In the genomic region with DNA sequence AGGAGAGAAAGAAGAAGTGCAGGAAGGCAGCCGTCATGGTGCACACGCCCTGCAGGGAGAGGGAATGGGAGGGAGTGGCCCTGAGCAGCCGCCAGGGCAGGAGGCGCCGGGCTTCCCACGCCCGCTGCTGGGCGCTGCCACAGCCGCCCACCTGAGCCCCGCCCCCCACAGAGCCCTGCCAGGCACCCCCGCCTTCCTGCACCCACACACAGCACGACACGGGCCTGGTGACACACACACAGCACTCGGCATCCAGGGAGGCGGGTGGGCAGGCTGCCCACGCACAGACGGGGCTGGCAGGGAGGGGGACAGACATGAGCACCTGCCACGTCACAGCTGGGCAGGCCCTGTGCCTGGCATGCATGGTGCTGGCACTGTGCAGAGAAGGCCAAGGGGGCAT, we compare ENCODE assay signal across 11 cellular contexts. TPM values are rescaled to one million over a fixed set of nuclear protein-coding genes. Genes with fewer than 3 reads are reported as not detected.
DNase-seq lines count a peak whose midpoint lies in the region; ATAC-seq lines count a peak whose summit lies in the region.
"Had no signal": no experiment of that assay in that cellular context is flagged by ENCODE, and none has a peak within 500 bp of the region (broad histone marks: within the 10 kb centered on the region; RNA-seq: fewer than 3 reads in every experiment).

No MANE protein-coding gene starts in this region.

- no peak for ATAC-seq in HG03039 (IDR thresholded peaks at IDR 0.05; ENCODE audit: unreplicated experiment)

- H3K79me1 ChIP-seq in neuronal stem cell (ENCODE audit: low read depth, low read length), result peaks cover 5% of the 10 kb centered on the region

- no peak overlapping the region for H2BK15ac ChIP-seq in neuronal stem cell (ENCODE audit: low read length)

- no peak overlapping the region for H2AFZ ChIP-seq in neuronal stem cell (ENCODE audit: low read length)

- no peak overlapping the region for H3K4me3 ChIP-seq in neuronal stem cell (ENCODE audit: low read length in 2 of 2)
- H3K4me3 ChIP-seq: esophagus squamous epithelium had no signal

- no peaks in the 10 kb centered on the region for H3K4me1 ChIP-seq in neuronal stem cell (ENCODE audit: control insufficient read depth in 2 of 2, insufficient read depth in 1 of 2, low read depth in 1 of 2, low read length in 2 of 2)

- WGBS in neuronal stem cell (ENCODE audit: extremely low coverage in 2 of 2, insufficient read length in 2 of 2, insufficient replicate concordance in 1 of 2), 2 donors, result no CpG with 5 or more reads among the region's 18 CpGs

- no peak overlapping the region for H3K23ac ChIP-seq in neuronal stem cell (ENCODE audit: low read depth, low read length, poor library complexity)

- H2BK120ac ChIP-seq in neuronal stem cell (ENCODE audit: low read depth, low read length), result no peak overlapping the region

- no peaks in the 10 kb centered on the region for H3K27me3 ChIP-seq in neuronal stem cell (ENCODE audit: control insufficient read depth in 3 of 3, insufficient read depth in 3 of 3, low read depth in 1 of 3, low read length in 3 of 3)
- H3K27me3 ChIP-seq: esophagus squamous epithelium had no signal

- H3K4me2 ChIP-seq in neuronal stem cell (ENCODE audit: insufficient read depth, low read length, poor library complexity, severe bottlenecking), result no peak overlapping the region

- H3K27ac ChIP-seq in neuronal stem cell (replicated peaks; ENCODE audit: low read length), result no peak overlapping the region

- H3K4ac ChIP-seq in neuronal stem cell (ENCODE audit: low read length), result no peak overlapping the region

- no peak overlapping the region for H4K8ac ChIP-seq in neuronal stem cell (ENCODE audit: low read depth, low read length)

- no peaks in the 10 kb centered on the region for H3K9me3 ChIP-seq in neuronal stem cell (replicated peaks in 1 of 2; ENCODE audit: control insufficient read depth in 2 of 2, insufficient read depth in 1 of 2, low read depth in 1 of 2, low read length in 2 of 2)
- H3K9me3 ChIP-seq: esophagus squamous epithelium had no signal

- no peak overlapping the region for H3K9ac ChIP-seq in neuronal stem cell (ENCODE audit: low read depth, low read length, poor library complexity)

- H3K36me3 ChIP-seq in neuronal stem cell (replicated peaks in 1 of 2; ENCODE audit: control insufficient read depth in 2 of 2, insufficient read depth in 2 of 2, low read length in 2 of 2), result peaks cover 0 to 13% of the 10 kb centered on the region in 2 donors
- H3K36me3 ChIP-seq: esophagus squamous epithelium had no signal

- H2AK5ac ChIP-seq in neuronal stem cell (ENCODE audit: low read depth, low read length), result no peak overlapping the region

- H2BK5ac ChIP-seq in neuronal stem cell (ENCODE audit: low read length), result no peak overlapping the region

- no peak overlapping the region for H4K91ac ChIP-seq in neuronal stem cell (ENCODE audit: low read depth, low read length, poor library complexity)

- DNase-seq in stimulated activated CD4-positive, alpha-beta T cell treated with anti-CD3 and anti-CD28 coated beads, Interleukin-15, amount 100 ng/mL, for 24 hours, result peak; percentile 25
- no peak for DNase-seq in stimulated activated CD4-positive, alpha-beta T cell treated with anti-CD3 and anti-CD28 coated beads, Interleukin-2, amount 100 ng/mL, for 48 hours
- DNase-seq in anterior cingulate cortex (lab: John Stamatoyannopoulos, UW) (peak in 37 of 58 donors; percentile 13 to 78 (median 42)), neuronal stem cell (ENCODE audit: low spot score) (no peak), OCI-M1 (lab: John Stamatoyannopoulos, UW) (no peak), cerebellar cortex (ENCODE audit: low spot score) (no peak), NCI-H82 treated with DMSO at 0.1 percent for 48 hours (lab: John Stamatoyannopoulos, UW; ENCODE audit: unreplicated experiment) (no peak)
- DNase-seq: activated T-cell treated with anti-CD3 and anti-CD28 coated beads, Interleukin-2, amount 50 U/mL, for 72 hours; esophagus squamous epithelium; NCI-H2227 treated with DMSO at 0.1 percent for 48 hours had no signal

- H3K14ac ChIP-seq in neuronal stem cell (ENCODE audit: low read length), result peak overlapping the region; percentile 94

- peak overlapping the region; percentile 58 for H2BK12ac ChIP-seq in neuronal stem cell (ENCODE audit: low read length)

- H3K18ac ChIP-seq in neuronal stem cell (ENCODE audit: low read length), result no peak overlapping the region

RNA-seq across cellular contexts. Expression of gene ADGRB2, which starts 27.5 kb away (rescaled TPM):
- 25.2 TPM for polyA plus RNA-seq in neuronal stem cell (2013, experiment 1 of 2)
- 24.4 TPM for polyA plus RNA-seq in neuronal stem cell (2013, experiment 2 of 2)

RNA-seq across cellular contexts. Expression of gene COL16A1, which starts 32.9 kb away (rescaled TPM):
- 1.2 TPM for polyA plus RNA-seq in neuronal stem cell (2013, experiment 1 of 2)
- 1.3 TPM for polyA plus RNA-seq in neuronal stem cell (2013, experiment 2 of 2)

Comparison
In these comparisons a context has a peak if more than half of its experiments do, and no peak if none do; other contexts are left out.
1. DNase-seq: peak in stimulated activated CD4-positive, alpha-beta T cell treated with anti-CD3 and anti-CD28 coated beads, Interleukin-15, amount 100 ng/mL, for 24 hours (single experiment) and anterior cingulate cortex (37 of 58); none in stimulated activated CD4-positive, alpha-beta T cell treated with anti-CD3 and anti-CD28 coated beads, Interleukin-2, amount 100 ng/mL, for 48 hours (0 of 2), neuronal stem cell (single experiment), OCI-M1 (single experiment), cerebellar cortex (single experiment) and NCI-H82 treated with DMSO at 0.1 percent for 48 hours (single experiment).